9 cellular contexts compared by ENCODE assay signal in genomic region chr2:206276169-206276927, GRCh38. TPM values are rescaled to one million over a fixed set of nuclear protein-coding genes. Genes with fewer than 3 reads are reported as not detected.
DNase-seq lines count a peak whose midpoint lies in the region; ATAC-seq lines count a peak whose summit lies in the region.
"Had no signal": no experiment of that assay in that cellular context is flagged by ENCODE, and none has a peak within 500 bp of the region (broad histone marks: within the 10 kb centered on the region; RNA-seq: fewer than 3 reads in every experiment).

No MANE protein-coding gene starts in this region.

- in situ Hi-C loops in GM23248 (cut with MboI), result no loop called here

- H4K20me1 ChIP-seq in BLaER1 treated with 17β-estradiol and CSF1 and Interleukin-3, amounts not matched to agents 10 nM and 100 nM, result no peaks in the 10 kb centered on the region
- H4K20me1 ChIP-seq in GM23248 (ENCODE audit: insufficient read depth), result no peaks in the 10 kb centered on the region

- no peaks in the 10 kb centered on the region; a peak in 1 of 22 replicates for H3K36me3 ChIP-seq in BLaER1 treated with 17β-estradiol and CSF1 and Interleukin-3, amounts not matched to agents 10 nM and 100 nM
- H3K36me3 ChIP-seq in GM23248 (ENCODE audit: low read depth) (no peaks in the 10 kb centered on the region), iPS-18a (ENCODE audit: control insufficient read depth, low read depth, low read length) (no peaks in the 10 kb centered on the region)

- H3K4me1 Mint-ChIP-seq in activated T-helper 17 cell treated with anti-CD3 and anti-CD28 coated beads, Interleukin-2, amount 50 U/mL, for 72 hours, result peaks cover 6% of the 10 kb centered on the region

- ATAC-seq in activated T-helper 17 cell treated with anti-CD3 and anti-CD28 coated beads, Interleukin-2, amount 50 U/mL, for 72 hours (replicated peaks), result no peak
- no peak for ATAC-seq in esophagus mucosa
- no peak for ATAC-seq in HG03520 (IDR thresholded peaks at IDR 0.05; ENCODE audit: unreplicated experiment)

- peaks cover 27% of the 10 kb centered on the region for H3K27me3 Mint-ChIP-seq in activated T-helper 17 cell treated with anti-CD3 and anti-CD28 coated beads, Interleukin-2, amount 50 U/mL, for 72 hours

- peak overlapping the region; percentile 92 for H3K27ac Mint-ChIP-seq in activated T-helper 17 cell treated with anti-CD3 and anti-CD28 coated beads, Interleukin-2, amount 50 U/mL, for 72 hours

- peaks cover 0 to 15% (median 9%) of the 10 kb centered on the region in 10 experiments; a peak in 8 of 20 replicates for H3K4me1 ChIP-seq in BLaER1 treated with 17β-estradiol and CSF1 and Interleukin-3, amounts not matched to agents 10 nM and 100 nM
- H3K4me1 ChIP-seq in GM23248 (ENCODE audit: insufficient read depth), result no peaks in the 10 kb centered on the region
- H3K4me1 ChIP-seq in iPS-18a (ENCODE audit: control insufficient read depth, low read depth, low read length), result peaks cover 27% of the 10 kb centered on the region

- H3K4me3 Mint-ChIP-seq in activated T-helper 17 cell treated with anti-CD3 and anti-CD28 coated beads, Interleukin-2, amount 50 U/mL, for 72 hours, result peak overlapping the region; percentile 88

- H3K79me2 ChIP-seq in GM23248 (ENCODE audit: insufficient read depth), result peaks cover 27% of the 10 kb centered on the region

- peaks cover 4% of the 10 kb centered on the region for H3K9me3 Mint-ChIP-seq in activated T-helper 17 cell treated with anti-CD3 and anti-CD28 coated beads, Interleukin-2, amount 50 U/mL, for 72 hours

- peak overlapping the region in 1 of 11 experiments; percentile 77; a peak in 1 of 22 replicates for H3K27ac ChIP-seq in BLaER1 treated with 17β-estradiol and CSF1 and Interleukin-3, amounts not matched to agents 10 nM and 100 nM
- H3K27ac ChIP-seq in GM23248 (no peak overlapping the region), iPS-18a (ENCODE audit: low read length) (no peak overlapping the region)

- H3K36me3 Mint-ChIP-seq in activated T-helper 17 cell treated with anti-CD3 and anti-CD28 coated beads, Interleukin-2, amount 50 U/mL, for 72 hours (ENCODE audit: low read depth), result peaks cover 31% of the 10 kb centered on the region

- peak overlapping the region; percentile 13 to 78 (median 70); a peak in 17 of 22 replicates for H3K4me2 ChIP-seq in BLaER1 treated with 17β-estradiol and CSF1 and Interleukin-3, amounts not matched to agents 10 nM and 100 nM
- peak overlapping the region; percentile 80 for H3K4me2 ChIP-seq in GM23248 (ENCODE audit: unreplicated experiment)

- peak overlapping the region; percentile 64; the same call in 1 of the 2 replicates for H2AFZ ChIP-seq in GM23248

- peaks cover 0 to 11% (median 10%) of the 10 kb centered on the region in 11 experiments; a peak in 7 of 22 replicates for H3K27me3 ChIP-seq in BLaER1 treated with 17β-estradiol and CSF1 and Interleukin-3, amounts not matched to agents 10 nM and 100 nM
- H3K27me3 ChIP-seq in GM23248 (replicated peaks; ENCODE audit: insufficient read depth) (peaks cover 30% of the 10 kb centered on the region), iPS-18a (ENCODE audit: control insufficient read depth, insufficient read depth, low read length) (peaks cover 14% of the 10 kb centered on the region)

- H3K9me2 ChIP-seq in GM23248 (ENCODE audit: insufficient read depth), result no peaks in the 10 kb centered on the region

- DNase-seq in GM23248 (peak; percentile 21), kidney glomerular epithelial cell (lab: John Stamatoyannopoulos, UW) (no peak)
- no peak for DNase-seq in activated CD4-positive, alpha-beta T cell treated with anti-CD3 and anti-CD28 coated beads, Interleukin-2, amount 50 U/mL, for 1 hour
- DNase-seq: NCI-H1436 treated with DMSO at 0.1 percent for 48 hours had no signal

- 36 to 40% methylated on average over 12 of the region's 12 CpGs for WGBS in GM23248 (ENCODE audit: low coverage in 1 of 2, low lambda C conversion rate in 2 of 2, missing lambda C conversion rate in 2 of 2), 2 experiments

- H3K9me3 ChIP-seq in BLaER1 treated with 17β-estradiol and CSF1 and Interleukin-3, amounts not matched to agents 10 nM and 100 nM (replicated peaks in 1 of 11), result peaks cover 6 to 11% (median 9%) of the 10 kb centered on the region in 11 experiments; a peak in 18 of 22 replicates
- H3K9me3 ChIP-seq in GM23248 (ENCODE audit: low read depth) (no peaks in the 10 kb centered on the region), iPS-18a (ENCODE audit: control insufficient read depth, low read depth, low read length) (no peaks in the 10 kb centered on the region)

- H3K4me3 ChIP-seq in BLaER1 treated with 17β-estradiol and CSF1 and Interleukin-3, amounts not matched to agents 10 nM and 100 nM, result peak overlapping the region in 8 of 10 experiments; percentile 72 to 84 (median 77); a peak in 7 of 20 replicates
- peak overlapping the region; percentile 78 for H3K4me3 ChIP-seq in GM23248
- H3K4me3 ChIP-seq in iPS-18a (ENCODE audit: low read length), result peak overlapping the region; percentile 96

- 0 out of 2 replicates have a peak, but pooled peaks cover 8% of the 10 kb centered on the region for H3F3A ChIP-seq in GM23248 (ENCODE audit: insufficient read depth)

- H3K9ac ChIP-seq in BLaER1 treated with 17β-estradiol and CSF1 and Interleukin-3, amounts not matched to agents 10 nM and 100 nM, result peak overlapping the region in 2 of 11 experiments; percentile 83 to 86; a peak in 1 of 22 replicates
- H3K9ac ChIP-seq in GM23248, result peak overlapping the region; percentile 87
- H3K9ac ChIP-seq in iPS-18a (ENCODE audit: low read length), result peak overlapping the region; percentile 76

RNA-seq across cellular contexts. Expression of gene ZDBF2, which starts 1.9 kb away (rescaled TPM):
- 9.1 and 10.2 TPM in 2 replicates for total RNA-seq in GM23248 (2014; rRNA removed; shearing (Covaris generic))
- polyA plus RNA-seq in GM23248 (2016; fragmentation: Nextera tagmentation; extraction: Ambion mirVana), result 2.5 and 3.0 TPM in 2 replicates
- total RNA-seq in activated T-helper 17 cell treated with anti-CD3 and anti-CD28 coated beads, Interleukin-2, amount 50 U/mL, for 72 hours, result 10 to 100 TPM; 14.0 to 42.8 TPM
- 5.6 TPM for total RNA-seq in esophagus mucosa
